In the genomic region with DNA sequence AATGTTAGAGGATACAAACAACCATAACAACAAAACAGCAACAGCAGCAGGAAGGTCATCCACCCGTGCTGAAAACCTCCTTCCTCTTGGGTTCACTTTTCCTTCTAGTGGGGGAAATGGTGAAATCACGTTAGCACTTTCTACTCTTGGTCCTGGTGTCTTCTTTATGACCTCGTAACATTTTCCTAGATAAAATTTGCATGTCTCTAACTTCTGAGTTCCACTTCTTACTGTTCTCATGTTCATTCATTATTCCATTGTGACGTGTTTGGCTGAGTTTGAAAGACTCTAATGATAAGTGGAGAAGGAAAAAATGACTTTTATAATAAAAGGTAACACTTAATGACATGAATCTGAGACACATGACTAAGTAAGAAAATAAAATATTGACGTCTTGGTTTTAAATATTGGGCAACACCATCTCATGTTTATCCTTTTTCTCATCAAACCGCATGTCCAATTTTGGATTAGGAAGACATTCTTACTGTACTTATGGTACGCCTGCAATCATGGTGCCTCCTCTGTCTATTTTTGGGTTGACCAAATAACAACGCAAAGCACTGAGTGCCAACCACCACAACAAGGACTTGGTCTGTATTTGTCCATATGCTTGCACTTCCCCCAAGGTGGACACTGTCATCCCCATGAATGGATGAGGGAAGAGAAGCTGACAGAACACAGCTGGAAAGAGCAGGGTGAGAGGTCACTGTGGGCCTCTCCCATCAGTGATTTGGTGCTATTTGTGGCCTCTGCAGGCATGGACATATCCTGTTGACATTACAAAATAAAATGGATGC, we compare ENCODE assay signal across 1 cellular context.
A peak's percentile ranks its signal among the peaks of the same experiment; 100 is the strongest.
TF ChIP-seq lines count a peak whose summit lies in the region.

No MANE protein-coding gene starts in this region.

TF ChIP-seq in IMR-90, 13 proteins besides CTCF, POLR2A, EP300 and RAD21:
- TF ChIP-seq MXI1 (IDR thresholded peaks at IDR 0.05; ENCODE audit: borderline replicate concordance, low read depth, low read length) (no peak), CEBPB (IDR thresholded peaks at IDR 0.05; ENCODE audit: low read depth, low read length) (peak; percentile 73; the same call in 1 of the 2 replicates)
